Comparison of ENCODE assay signal across 15 cellular contexts in the genomic region with DNA sequence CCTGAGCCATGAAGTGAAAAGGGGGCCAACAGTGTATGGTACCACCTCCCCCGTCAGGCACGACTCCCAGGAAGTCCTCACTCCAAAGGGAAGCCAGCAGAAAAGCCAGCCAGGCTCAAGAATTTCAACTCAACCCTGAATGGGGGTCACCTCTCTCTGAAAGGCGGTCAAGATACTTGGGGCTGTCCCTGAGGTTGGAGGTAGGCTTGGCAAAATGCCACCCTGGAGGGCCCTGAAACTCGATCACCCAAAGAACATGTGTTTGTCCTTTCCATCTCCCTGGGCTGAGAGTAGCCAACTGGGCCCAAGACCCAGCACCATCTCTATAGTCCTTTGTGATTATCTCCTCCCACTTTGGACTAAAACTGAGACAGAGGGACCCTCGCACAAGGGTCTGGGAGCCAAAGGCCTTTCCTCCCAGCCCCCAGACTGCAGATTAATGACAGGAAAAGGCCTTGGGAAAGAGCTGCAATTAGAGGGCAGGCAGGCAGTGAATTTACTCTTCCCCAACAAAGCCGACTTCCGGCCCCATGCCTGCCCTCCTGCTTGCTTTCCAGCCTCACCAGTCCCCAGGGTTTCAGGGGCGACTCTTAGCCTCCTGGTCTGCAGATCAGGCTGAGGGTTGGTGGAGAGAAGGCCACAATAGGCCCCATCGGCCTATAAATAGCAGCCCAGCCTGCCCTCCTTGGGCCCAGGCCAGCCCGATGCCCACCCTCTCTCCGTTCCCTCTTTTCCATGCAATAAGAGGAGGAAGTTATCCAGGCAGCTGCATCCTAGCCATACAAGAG. TPM values are rescaled to one million over a fixed set of nuclear protein-coding genes. Genes with fewer than 3 reads are reported as not detected.
A peak's percentile ranks its signal among the peaks of the same experiment; 100 is the strongest.
DNase-seq lines count a peak whose midpoint lies in the region; ATAC-seq and TF ChIP-seq lines count a peak whose summit lies in the region.
"Had no signal": no experiment of that assay in that cellular context is flagged by ENCODE, and none has a peak within 500 bp of the region (broad histone marks: within the 10 kb centered on the region; RNA-seq: fewer than 3 reads in every experiment).

No MANE protein-coding gene starts in this region.

- CTCF ChIA-PET in activated CD8-positive, alpha-beta memory T cell treated with anti-CD3 and anti-CD28 coated beads, Interleukin-2, amount 10 ng/mL, durations not matched to agents 7 days and 5 days (lab: Charles Lee), result interaction anchor here (1.5 kb wide), 1 partner anchor 59 kb away, joined by 4 read pairs; no protein-coding TSS in a partner anchor

- no peak for TF ChIP-seq EP300 in sigmoid colon (IDR thresholded peaks at IDR 0.05)

- peaks cover 93% of the 10 kb centered on the region for H3K36me3 ChIP-seq in KOPT-K1 (ENCODE audit: insufficient read depth, low read length)
- no peaks in the 10 kb centered on the region for H3K36me3 ChIP-seq in sigmoid colon
- H3K36me3 ChIP-seq in BE2C, result no peaks in the 10 kb centered on the region

- ATAC-seq in activated CD8-positive, alpha-beta memory T cell treated with anti-CD3 and anti-CD28 coated beads, Interleukin-2, amount 10 ng/mL, durations not matched to agents 7 days and 5 days, result no peak
- ATAC-seq in HG03439 (IDR thresholded peaks at IDR 0.05; ENCODE audit: unreplicated experiment), result no peak
- ATAC-seq: heart right ventricle, left lung had no signal

- TF ChIP-seq POLR2A in sigmoid colon (IDR thresholded peaks at IDR 0.05), result no peak

- no peaks in the 10 kb centered on the region for H3K27me3 Mint-ChIP-seq in activated CD8-positive, alpha-beta memory T cell treated with anti-CD3 and anti-CD28 coated beads, Interleukin-2, amount 10 ng/mL, durations not matched to agents 7 days and 5 days
- no peaks in the 10 kb centered on the region for H3K27me3 Mint-ChIP-seq in activated naive CD8-positive, alpha-beta T cell treated with anti-CD3 and anti-CD28 coated beads for 36 hours

- intact Hi-C loops in sigmoid colon (cut with DNase I), result no loop called here

- TF ChIP-seq CTCF in sigmoid colon (IDR thresholded peaks at IDR 0.05), result no peak
- no peak for TF ChIP-seq CTCF in BE2C (IDR thresholded peaks at IDR 0.05; ENCODE audit: low read depth, low read length)

- H3K27me3 ChIP-seq in sigmoid colon (no peaks in the 10 kb centered on the region), BE2C (no peaks in the 10 kb centered on the region)
- H3K27me3 ChIP-seq: heart right ventricle, left lung had no signal

- peak overlapping the region; percentile 73 for H3K27ac ChIP-seq in KOPT-K1 (ENCODE audit: low read depth, low read length, poor library complexity, severe bottlenecking)
- H3K27ac ChIP-seq in sigmoid colon, result no peak overlapping the region

- H3K4me3 ChIP-seq in sigmoid colon (no peak overlapping the region), BE2C (ENCODE audit: low read depth, low read length) (no peak overlapping the region)

- no peaks in the 10 kb centered on the region for H3K4me1 ChIP-seq in sigmoid colon
- H3K4me1 ChIP-seq in BE2C, result no peaks in the 10 kb centered on the region

- no peaks in the 10 kb centered on the region for H3K9me3 Mint-ChIP-seq in activated CD8-positive, alpha-beta memory T cell treated with anti-CD3 and anti-CD28 coated beads, Interleukin-2, amount 10 ng/mL, durations not matched to agents 7 days and 5 days (ENCODE audit: low read depth)
- no peaks in the 10 kb centered on the region for H3K9me3 Mint-ChIP-seq in activated naive CD8-positive, alpha-beta T cell treated with anti-CD3 and anti-CD28 coated beads for 36 hours

- H3K4me3 Mint-ChIP-seq in activated CD8-positive, alpha-beta memory T cell treated with anti-CD3 and anti-CD28 coated beads, Interleukin-2, amount 10 ng/mL, durations not matched to agents 7 days and 5 days, result peak overlapping the region; percentile 72
- H3K4me3 Mint-ChIP-seq in activated naive CD8-positive, alpha-beta T cell treated with anti-CD3 and anti-CD28 coated beads for 36 hours, result peak overlapping the region; percentile 61

- H3K9me3 ChIP-seq in KOPT-K1 (ENCODE audit: insufficient read depth, low read length, poor library complexity, severe bottlenecking) (no peaks in the 10 kb centered on the region), sigmoid colon (no peaks in the 10 kb centered on the region), BE2C (no peaks in the 10 kb centered on the region)
- H3K9me3 ChIP-seq: heart right ventricle, left lung had no signal

- H3K4me1 Mint-ChIP-seq in activated CD8-positive, alpha-beta memory T cell treated with anti-CD3 and anti-CD28 coated beads, Interleukin-2, amount 10 ng/mL, durations not matched to agents 7 days and 5 days, result peaks cover 50% of the 10 kb centered on the region
- H3K4me1 Mint-ChIP-seq in activated naive CD8-positive, alpha-beta T cell treated with anti-CD3 and anti-CD28 coated beads for 36 hours, result peaks cover 50% of the 10 kb centered on the region

- WGBS in sigmoid colon, 2 donors, result 50 to 80% methylated on average over 11 of the region's 11 CpGs

- H3K36me3 Mint-ChIP-seq in activated CD8-positive, alpha-beta memory T cell treated with anti-CD3 and anti-CD28 coated beads, Interleukin-2, amount 10 ng/mL, durations not matched to agents 7 days and 5 days, result peaks cover 72% of the 10 kb centered on the region
- peaks cover 64% of the 10 kb centered on the region for H3K36me3 Mint-ChIP-seq in activated naive CD8-positive, alpha-beta T cell treated with anti-CD3 and anti-CD28 coated beads for 36 hours

- no peak for DNase-seq in activated CD8-positive, alpha-beta memory T cell treated with anti-CD3 and anti-CD28 coated beads, Interleukin-2, amount 10 ng/mL, durations not matched to agents 7 days and 5 days
- no peak for DNase-seq in activated CD8-positive, alpha-beta memory T cell treated with anti-CD3 and anti-CD28 coated beads, Interleukin-2, amount 50 U/mL, for 4 hours
- no peak for DNase-seq in activated naive CD8-positive, alpha-beta T cell treated with anti-CD3 and anti-CD28 coated beads for 36 hours
- DNase-seq in sigmoid colon (peak; percentile 42), DMS114 treated with DMSO at 0.1 percent for 48 hours (lab: John Stamatoyannopoulos, UW; ENCODE audit: unreplicated experiment) (no peak), BE2C (no peak)
- DNase-seq: activated effector memory CD4-positive, alpha-beta T cell treated with Interleukin-2 at 50 U/mL for 16 hours; central memory CD4-positive, alpha-beta T cell; heart right ventricle; left lung; NCI-H345 had no signal

- peak overlapping the region; percentile 77 for H3K27ac Mint-ChIP-seq in activated CD8-positive, alpha-beta memory T cell treated with anti-CD3 and anti-CD28 coated beads, Interleukin-2, amount 10 ng/mL, durations not matched to agents 7 days and 5 days
- H3K27ac Mint-ChIP-seq in activated naive CD8-positive, alpha-beta T cell treated with anti-CD3 and anti-CD28 coated beads for 36 hours, result peak overlapping the region; percentile 86

RNA-seq across cellular contexts. Expression of a gene that starts 5.6 kb away (rescaled TPM):
- total RNA-seq in activated CD8-positive, alpha-beta memory T cell treated with anti-CD3 and anti-CD28 coated beads, Interleukin-2, amount 10 ng/mL, durations not matched to agents 7 days and 5 days, result 100 to 1,000 TPM; 231 to 248 TPM
- total RNA-seq in activated naive CD8-positive, alpha-beta T cell treated with anti-CD3 and anti-CD28 coated beads for 36 hours, result 100 to 1,000 TPM; 121 to 123 TPM
- total RNA-seq in sigmoid colon, result 1 to 10 TPM; 1.7 to 8.7 (median 5.9) TPM
- polyA plus RNA-seq in sigmoid colon, result 10 to 100 TPM in 2 of 3 donors, 1 to 10 TPM in 1; 6.2 to 48.3 (median 13.2) TPM
- polyA plus RNA-seq in BE2C (2012; ENCODE audit: insufficient read depth, insufficient read length, low read depth), result 5.4 TPM
- total RNA-seq: epithelial cell of proximal tubule, HT1080 had no signal

RNA-seq across cellular contexts. Expression of a gene that starts 46.6 kb away (rescaled TPM):
- 1 to 10 TPM; 1.0 to 1.2 TPM for total RNA-seq in activated CD8-positive, alpha-beta memory T cell treated with anti-CD3 and anti-CD28 coated beads, Interleukin-2, amount 10 ng/mL, durations not matched to agents 7 days and 5 days
- total RNA-seq in activated naive CD8-positive, alpha-beta T cell treated with anti-CD3 and anti-CD28 coated beads for 36 hours, result under 1 TPM; 0.12 to 0.32 TPM
- total RNA-seq in sigmoid colon, result 10 to 100 TPM in 1 of 4 donors, 1 to 10 TPM in 3; 2.6 to 11.1 (median 4.7) TPM
- polyA plus RNA-seq in sigmoid colon, result 1 to 10 TPM; 1.8 to 3.3 (median 2.5) TPM
- polyA plus RNA-seq in BE2C (2012; ENCODE audit: insufficient read depth, insufficient read length, low read depth), result 1.4 TPM
- total RNA-seq: epithelial cell of proximal tubule, HT1080 had no signal

RNA-seq across cellular contexts. Expression of a gene that starts 58.3 kb away (rescaled TPM):
- total RNA-seq in activated CD8-positive, alpha-beta memory T cell treated with anti-CD3 and anti-CD28 coated beads, Interleukin-2, amount 10 ng/mL, durations not matched to agents 7 days and 5 days, result 1 to 10 TPM; 5.5 to 7.3 TPM
- 10 to 100 TPM; 10.9 to 12.8 TPM for total RNA-seq in activated naive CD8-positive, alpha-beta T cell treated with anti-CD3 and anti-CD28 coated beads for 36 hours
- 10 to 100 TPM in 3 of 4 donors, 1 to 10 TPM in 1; 9.3 to 18.1 (median 13.4) TPM for total RNA-seq in sigmoid colon
- 10 to 100 TPM in 1 of 3 donors, 1 to 10 TPM in 2; 6.6 to 18.0 (median 6.7) TPM for polyA plus RNA-seq in sigmoid colon
- 16.7 TPM for polyA plus RNA-seq in BE2C (2012; ENCODE audit: insufficient read depth, insufficient read length, low read depth)

Comparison
In these comparisons a context has a peak if more than half of its experiments do, and no peak if none do; other contexts are left out.
1. RNA of a gene that starts 5.6 kb away (total RNA-seq): 231 to 248 TPM in activated CD8-positive, alpha-beta memory T cell treated with anti-CD3 and anti-CD28 coated beads, Interleukin-2, amount 10 ng/mL, durations not matched to agents 7 days and 5 days and 121 to 123 TPM in activated naive CD8-positive, alpha-beta T cell treated with anti-CD3 and anti-CD28 coated beads for 36 hours; 1.7 to 8.7 TPM in sigmoid colon; every median in the first group is over 10 times any median in the second.